ENCODE assay signal across 3 cellular contexts in the genomic region with DNA sequence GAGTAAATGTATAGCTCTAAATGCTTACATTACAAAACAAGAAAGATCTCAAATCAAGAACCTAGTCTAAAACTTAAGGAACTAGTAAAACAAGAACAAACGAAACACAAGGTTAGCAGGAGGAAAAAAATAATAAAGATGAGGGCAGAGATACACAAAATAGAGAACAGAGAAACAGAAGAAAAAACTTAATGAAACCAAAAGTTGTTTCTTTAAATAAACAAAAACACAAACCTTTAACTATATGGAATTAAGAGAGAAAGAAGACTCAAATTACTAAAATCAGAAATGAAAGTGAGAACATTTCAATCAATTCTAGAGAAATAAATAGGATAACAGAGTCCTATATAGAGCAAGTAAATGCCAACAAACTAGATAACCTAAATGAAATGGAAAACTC.
TF ChIP-seq lines count a peak whose summit lies in the region.

No MANE protein-coding gene starts in this region.

TF ChIP-seq in GM23338, 12 proteins besides CTCF, POLR2A, EP300 and RAD21:
- TF ChIP-seq, protein P1, sequence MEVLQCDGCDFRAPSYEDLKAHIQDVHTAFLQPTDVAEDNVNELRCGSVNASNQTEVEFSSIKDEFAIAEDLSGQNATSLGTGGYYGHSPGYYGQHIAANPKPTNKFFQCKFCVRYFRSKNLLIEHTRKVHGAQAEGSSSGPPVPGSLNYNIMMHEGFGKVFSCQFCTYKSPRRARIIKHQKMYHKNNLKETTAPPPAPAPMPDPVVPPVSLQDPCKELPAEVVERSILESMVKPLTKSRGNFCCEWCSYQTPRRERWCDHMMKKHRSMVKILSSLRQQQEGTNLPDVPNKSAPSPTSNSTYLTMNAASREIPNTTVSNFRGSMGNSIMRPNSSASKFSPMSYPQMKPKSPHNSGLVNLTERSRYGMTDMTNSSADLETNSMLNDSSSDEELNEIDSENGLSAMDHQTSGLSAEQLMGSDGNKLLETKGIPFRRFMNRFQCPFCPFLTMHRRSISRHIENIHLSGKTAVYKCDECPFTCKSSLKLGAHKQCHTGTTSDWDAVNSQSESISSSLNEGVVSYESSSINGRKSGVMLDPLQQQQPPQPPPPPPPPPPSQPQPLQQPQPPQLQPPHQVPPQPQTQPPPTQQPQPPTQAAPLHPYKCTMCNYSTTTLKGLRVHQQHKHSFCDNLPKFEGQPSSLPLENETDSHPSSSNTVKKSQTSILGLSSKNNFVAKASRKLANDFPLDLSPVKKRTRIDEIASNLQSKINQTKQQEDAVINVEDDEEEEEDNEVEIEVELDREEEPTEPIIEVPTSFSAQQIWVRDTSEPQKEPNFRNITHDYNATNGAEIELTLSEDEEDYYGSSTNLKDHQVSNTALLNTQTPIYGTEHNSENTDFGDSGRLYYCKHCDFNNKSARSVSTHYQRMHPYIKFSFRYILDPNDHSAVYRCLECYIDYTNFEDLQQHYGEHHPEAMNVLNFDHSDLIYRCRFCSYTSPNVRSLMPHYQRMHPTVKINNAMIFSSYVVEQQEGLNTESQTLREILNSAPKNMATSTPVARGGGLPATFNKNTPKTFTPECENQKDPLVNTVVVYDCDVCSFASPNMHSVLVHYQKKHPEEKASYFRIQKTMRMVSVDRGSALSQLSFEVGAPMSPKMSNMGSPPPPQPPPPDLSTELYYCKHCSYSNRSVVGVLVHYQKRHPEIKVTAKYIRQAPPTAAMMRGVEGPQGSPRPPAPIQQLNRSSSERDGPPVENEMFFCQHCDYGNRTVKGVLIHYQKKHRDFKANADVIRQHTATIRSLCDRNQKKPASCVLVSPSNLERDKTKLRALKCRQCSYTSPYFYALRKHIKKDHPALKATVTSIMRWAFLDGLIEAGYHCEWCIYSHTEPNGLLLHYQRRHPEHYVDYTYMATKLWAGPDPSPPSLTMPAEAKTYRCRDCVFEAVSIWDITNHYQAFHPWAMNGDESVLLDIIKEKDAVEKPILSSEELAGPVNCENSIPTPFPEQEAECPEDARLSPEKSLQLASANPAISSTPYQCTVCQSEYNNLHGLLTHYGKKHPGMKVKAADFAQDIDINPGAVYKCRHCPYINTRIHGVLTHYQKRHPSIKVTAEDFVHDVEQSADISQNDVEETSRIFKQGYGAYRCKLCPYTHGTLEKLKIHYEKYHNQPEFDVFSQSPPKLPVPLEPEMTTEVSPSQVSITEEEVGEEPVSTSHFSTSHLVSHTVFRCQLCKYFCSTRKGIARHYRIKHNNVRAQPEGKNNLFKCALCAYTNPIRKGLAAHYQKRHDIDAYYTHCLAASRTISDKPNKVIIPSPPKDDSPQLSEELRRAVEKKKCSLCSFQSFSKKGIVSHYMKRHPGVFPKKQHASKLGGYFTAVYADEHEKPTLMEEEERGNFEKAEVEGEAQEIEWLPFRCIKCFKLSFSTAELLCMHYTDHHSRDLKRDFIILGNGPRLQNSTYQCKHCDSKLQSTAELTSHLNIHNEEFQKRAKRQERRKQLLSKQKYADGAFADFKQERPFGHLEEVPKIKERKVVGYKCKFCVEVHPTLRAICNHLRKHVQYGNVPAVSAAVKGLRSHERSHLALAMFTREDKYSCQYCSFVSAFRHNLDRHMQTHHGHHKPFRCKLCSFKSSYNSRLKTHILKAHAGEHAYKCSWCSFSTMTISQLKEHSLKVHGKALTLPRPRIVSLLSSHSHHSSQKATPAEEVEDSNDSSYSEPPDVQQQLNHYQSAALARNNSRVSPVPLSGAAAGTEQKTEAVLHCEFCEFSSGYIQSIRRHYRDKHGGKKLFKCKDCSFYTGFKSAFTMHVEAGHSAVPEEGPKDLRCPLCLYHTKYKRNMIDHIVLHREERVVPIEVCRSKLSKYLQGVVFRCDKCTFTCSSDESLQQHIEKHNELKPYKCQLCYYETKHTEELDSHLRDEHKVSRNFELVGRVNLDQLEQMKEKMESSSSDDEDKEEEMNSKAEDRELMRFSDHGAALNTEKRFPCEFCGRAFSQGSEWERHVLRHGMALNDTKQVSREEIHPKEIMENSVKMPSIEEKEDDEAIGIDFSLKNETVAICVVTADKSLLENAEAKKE (CRISPR knock-in tag; IDR thresholded peaks at IDR 0.05) = no peak
- TF ChIP-seq NANOG (IDR thresholded peaks at IDR 0.05; ENCODE audit: borderline replicate concordance) (no peak), CREB1 (CRISPR knock-in tag; IDR thresholded peaks at IDR 0.05; ENCODE audit: low read depth) (no peak), ZNF114 (CRISPR knock-in tag; IDR thresholded peaks at IDR 0.05) (no peak)

TF ChIP-seq in K562, 482 proteins besides CTCF, POLR2A, EP300 and RAD21:
- no peak for TF ChIP-seq TEAD2 (tag; IDR thresholded peaks at IDR 0.05)
- TF ChIP-seq ZNF316 (IDR thresholded peaks at IDR 0.05) = peak; percentile 49
- no peak for TF ChIP-seq SMARCB1 (IDR thresholded peaks at IDR 0.05; ENCODE audit: insufficient read length, low read depth)
- TF ChIP-seq C11orf30 (IDR thresholded peaks at IDR 0.05; ENCODE audit: low read depth) = peak; percentile 24; the same call in 1 of the 2 replicates
TF ChIP-seq in K562: peak in this region for 2.

TF ChIP-seq in HepG2, 621 proteins besides CTCF, POLR2A, EP300 and RAD21:
- TF ChIP-seq ZNF331 (CRISPR knock-in tag; IDR thresholded peaks at IDR 0.05) (no peak), ZNF510 (CRISPR knock-in tag; IDR thresholded peaks at IDR 0.05; ENCODE audit: low read depth) (no peak), TBP (CRISPR knock-in tag; IDR thresholded peaks at IDR 0.05) (no peak), ZNF547 (CRISPR knock-in tag; IDR thresholded peaks at IDR 0.05) (no peak), HDAC1 (CRISPR knock-in tag; IDR thresholded peaks at IDR 0.05) (no peak), STAG1 (CRISPR knock-in tag; IDR thresholded peaks at IDR 0.05) (no peak), RFX1 (IDR thresholded peaks at IDR 0.05) (no peak), MXI1 (IDR thresholded peaks at IDR 0.05; ENCODE audit: borderline replicate concordance, low read depth, low read length) (no peak), KLF6 (CRISPR knock-in tag; IDR thresholded peaks at IDR 0.05) (no peak), SMAD3 (CRISPR knock-in tag; IDR thresholded peaks at IDR 0.05) (no peak), NPAS2 (CRISPR knock-in tag; IDR thresholded peaks at IDR 0.05; ENCODE audit: borderline replicate concordance) (no peak), FOXK2 (IDR thresholded peaks at IDR 0.05) (no peak), ZNF790 (CRISPR knock-in tag; IDR thresholded peaks at IDR 0.05; ENCODE audit: borderline replicate concordance) (no peak)
- TF ChIP-seq, protein P2, sequence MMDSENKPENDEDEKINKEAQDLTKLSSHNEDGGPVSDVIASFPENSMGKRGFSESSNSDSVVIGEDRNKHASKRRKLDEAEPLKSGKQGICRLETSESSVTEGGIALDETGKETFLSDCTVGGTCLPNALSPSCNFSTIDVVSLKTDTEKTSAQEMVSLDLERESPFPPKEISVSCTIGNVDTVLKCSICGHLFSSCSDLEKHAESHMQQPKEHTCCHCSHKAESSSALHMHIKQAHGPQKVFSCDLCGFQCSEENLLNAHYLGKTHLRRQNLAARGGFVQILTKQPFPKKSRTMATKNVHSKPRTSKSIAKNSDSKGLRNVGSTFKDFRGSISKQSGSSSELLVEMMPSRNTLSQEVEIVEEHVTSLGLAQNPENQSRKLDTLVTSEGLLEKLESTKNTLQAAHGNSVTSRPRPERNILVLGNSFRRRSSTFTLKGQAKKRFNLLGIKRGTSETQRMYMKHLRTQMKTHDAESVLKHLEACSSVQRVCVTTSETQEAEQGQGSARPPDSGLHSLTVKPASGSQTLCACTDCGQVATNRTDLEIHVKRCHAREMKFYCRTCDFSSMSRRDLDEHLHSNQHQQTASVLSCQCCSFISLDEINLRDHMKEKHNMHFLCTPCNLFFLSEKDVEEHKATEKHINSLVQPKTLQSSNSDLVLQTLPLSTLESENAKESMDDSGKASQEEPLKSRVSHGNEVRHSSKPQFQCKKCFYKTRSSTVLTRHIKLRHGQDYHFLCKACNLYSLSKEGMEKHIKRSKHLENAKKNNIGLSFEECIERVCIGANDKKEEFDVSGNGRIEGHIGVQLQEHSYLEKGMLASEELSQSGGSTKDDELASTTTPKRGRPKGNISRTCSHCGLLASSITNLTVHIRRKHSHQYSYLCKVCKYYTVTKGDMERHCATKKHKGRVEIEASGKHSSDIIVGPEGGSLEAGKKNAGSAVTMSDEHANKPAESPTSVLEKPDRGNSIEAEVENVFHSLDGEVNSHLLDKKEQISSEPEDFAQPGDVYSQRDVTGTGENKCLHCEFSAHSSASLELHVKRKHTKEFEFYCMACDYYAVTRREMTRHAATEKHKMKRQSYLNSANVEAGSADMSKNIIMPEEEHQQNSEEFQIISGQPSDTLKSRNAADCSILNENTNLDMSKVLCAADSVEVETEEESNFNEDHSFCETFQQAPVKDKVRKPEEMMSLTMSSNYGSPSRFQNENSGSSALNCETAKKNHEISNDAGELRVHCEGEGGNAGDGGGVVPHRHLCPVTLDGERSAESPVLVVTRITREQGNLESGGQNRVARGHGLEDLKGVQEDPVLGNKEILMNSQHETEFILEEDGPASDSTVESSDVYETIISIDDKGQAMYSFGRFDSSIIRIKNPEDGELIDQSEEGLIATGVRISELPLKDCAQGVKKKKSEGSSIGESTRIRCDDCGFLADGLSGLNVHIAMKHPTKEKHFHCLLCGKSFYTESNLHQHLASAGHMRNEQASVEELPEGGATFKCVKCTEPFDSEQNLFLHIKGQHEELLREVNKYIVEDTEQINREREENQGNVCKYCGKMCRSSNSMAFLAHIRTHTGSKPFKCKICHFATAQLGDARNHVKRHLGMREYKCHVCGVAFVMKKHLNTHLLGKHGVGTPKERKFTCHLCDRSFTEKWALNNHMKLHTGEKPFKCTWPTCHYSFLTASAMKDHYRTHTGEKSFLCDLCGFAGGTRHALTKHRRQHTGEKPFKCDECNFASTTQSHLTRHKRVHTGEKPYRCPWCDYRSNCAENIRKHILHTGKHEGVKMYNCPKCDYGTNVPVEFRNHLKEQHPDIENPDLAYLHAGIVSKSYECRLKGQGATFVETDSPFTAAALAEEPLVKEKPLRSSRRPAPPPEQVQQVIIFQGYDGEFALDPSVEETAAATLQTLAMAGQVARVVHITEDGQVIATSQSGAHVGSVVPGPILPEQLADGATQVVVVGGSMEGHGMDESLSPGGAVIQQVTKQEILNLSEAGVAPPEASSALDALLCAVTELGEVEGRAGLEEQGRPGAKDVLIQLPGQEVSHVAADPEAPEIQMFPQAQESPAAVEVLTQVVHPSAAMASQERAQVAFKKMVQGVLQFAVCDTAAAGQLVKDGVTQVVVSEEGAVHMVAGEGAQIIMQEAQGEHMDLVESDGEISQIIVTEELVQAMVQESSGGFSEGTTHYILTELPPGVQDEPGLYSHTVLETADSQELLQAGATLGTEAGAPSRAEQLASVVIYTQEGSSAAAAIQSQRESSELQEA (CRISPR knock-in tag; IDR thresholded peaks at IDR 0.05; ENCODE audit: not compliant biosample characterization) = no peak
- TF ChIP-seq, protein P3, sequence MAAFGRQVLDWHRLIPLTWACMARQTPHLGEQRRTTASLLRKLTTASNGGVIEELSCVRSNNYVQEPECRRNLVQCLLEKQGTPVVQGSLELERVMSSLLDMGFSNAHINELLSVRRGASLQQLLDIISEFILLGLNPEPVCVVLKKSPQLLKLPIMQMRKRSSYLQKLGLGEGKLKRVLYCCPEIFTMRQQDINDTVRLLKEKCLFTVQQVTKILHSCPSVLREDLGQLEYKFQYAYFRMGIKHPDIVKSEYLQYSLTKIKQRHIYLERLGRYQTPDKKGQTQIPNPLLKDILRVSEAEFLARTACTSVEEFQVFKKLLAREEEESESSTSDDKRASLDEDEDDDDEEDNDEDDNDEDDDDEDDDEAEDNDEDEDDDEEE (CRISPR knock-in tag; IDR thresholded peaks at IDR 0.05) = no peak
- TF ChIP-seq, protein P4, sequence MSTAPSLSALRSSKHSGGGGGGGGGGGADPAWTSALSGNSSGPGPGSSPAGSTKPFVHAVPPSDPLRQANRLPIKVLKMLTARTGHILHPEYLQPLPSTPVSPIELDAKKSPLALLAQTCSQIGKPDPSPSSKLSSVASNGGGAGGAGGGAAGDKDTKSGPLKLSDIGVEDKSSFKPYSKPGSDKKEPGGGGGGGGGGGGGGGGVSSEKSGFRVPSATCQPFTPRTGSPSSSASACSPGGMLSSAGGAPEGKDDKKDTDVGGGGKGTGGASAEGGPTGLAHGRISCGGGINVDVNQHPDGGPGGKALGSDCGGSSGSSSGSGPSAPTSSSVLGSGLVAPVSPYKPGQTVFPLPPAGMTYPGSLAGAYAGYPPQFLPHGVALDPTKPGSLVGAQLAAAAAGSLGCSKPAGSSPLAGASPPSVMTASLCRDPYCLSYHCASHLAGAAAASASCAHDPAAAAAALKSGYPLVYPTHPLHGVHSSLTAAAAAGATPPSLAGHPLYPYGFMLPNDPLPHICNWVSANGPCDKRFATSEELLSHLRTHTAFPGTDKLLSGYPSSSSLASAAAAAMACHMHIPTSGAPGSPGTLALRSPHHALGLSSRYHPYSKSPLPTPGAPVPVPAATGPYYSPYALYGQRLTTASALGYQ (CRISPR knock-in tag; IDR thresholded peaks at IDR 0.05) = no peak
